23 cellular contexts compared by ENCODE assay signal in genomic region chr2:107414376-107414775, GRCh38.
DNase-seq lines count a peak whose midpoint lies in the region; ATAC-seq and TF ChIP-seq lines count a peak whose summit lies in the region.
"Had no signal": no experiment of that assay in that cellular context is flagged by ENCODE, and none has a peak within 500 bp of the region (broad histone marks: within the 10 kb centered on the region; RNA-seq: fewer than 3 reads in every experiment).

No MANE protein-coding gene starts in this region.

- DNase-seq in DMS153 (lab: John Stamatoyannopoulos, UW) (peak; percentile 21), DMS153 treated with DMSO at 0.1 percent for 48 hours (lab: John Stamatoyannopoulos, UW; ENCODE audit: unreplicated experiment) (no peak), M059J (ENCODE audit: low read depth) (peak; percentile 51), fibroblast of mammary gland (ENCODE audit: low read depth) (peak; percentile 44), aorta (no peak), NCI-H1417 treated with DMSO at 0.1 percent for 48 hours (lab: John Stamatoyannopoulos, UW) (no peak), NCI-H2171 treated with DMSO at 0.1 percent for 48 hours (lab: John Stamatoyannopoulos, UW) (no peak)
- no peak for DNase-seq in activated naive CD4-positive, alpha-beta T cell treated with anti-CD3 and anti-CD28 coated beads, Interleukin-2, amount 10 ng/mL, durations not matched to agents 7 days and 5 days
- DNase-seq: BE2C; Caco-2; CD4-positive, CD25-positive, alpha-beta regulatory T cell; MM.1S; NCI-H1092; NCI-H146; NCI-H2029 treated with DMSO at 0.1 percent for 48 hours; OCI-M1; RPMI8226; SIG-M5; T-helper 1 cell had no signal

- no peak overlapping the region for H3K4me3 Mint-ChIP-seq in activated naive CD4-positive, alpha-beta T cell treated with anti-CD3 and anti-CD28 coated beads, Interleukin-2, amount 10 ng/mL, durations not matched to agents 7 days and 5 days
- H3K4me3 Mint-ChIP-seq: CD4-positive, CD25-positive, alpha-beta regulatory T cell had no signal

- peak overlapping the region; percentile 40 to 87 for H3K27ac ChIP-seq in aorta (ENCODE audit: low read depth in 1 of 2, low read length in 2 of 2)
- H3K27ac ChIP-seq: 22Rv1, KMS-11 had no signal

- 86% methylated on average over 4 of the region's 4 CpGs for WGBS in aorta, 2 donors

- H3K27ac Mint-ChIP-seq in activated naive CD4-positive, alpha-beta T cell treated with anti-CD3 and anti-CD28 coated beads, Interleukin-2, amount 10 ng/mL, durations not matched to agents 7 days and 5 days, result no peak overlapping the region
- H3K27ac Mint-ChIP-seq: CD4-positive, CD25-positive, alpha-beta regulatory T cell had no signal

- intact Hi-C loops in aorta (cut with DNase I), result loop anchor here (5.0 to 10.0 kb wide), 4 partner anchors 77 to 570 kb away; no protein-coding TSS in a partner anchor

- no peak for ATAC-seq in aorta (ENCODE audit: low FRiP score)
- ATAC-seq: SK-N-SH treated with all-trans-retinoic acid at 6 μM for 48 hours had no signal

- no peaks in the 10 kb centered on the region for H3K9me3 Mint-ChIP-seq in activated naive CD4-positive, alpha-beta T cell treated with anti-CD3 and anti-CD28 coated beads, Interleukin-2, amount 10 ng/mL, durations not matched to agents 7 days and 5 days

- no peak overlapping the region for H3K4me3 ChIP-seq in fibroblast of mammary gland (ENCODE audit: control insufficient read depth, low read depth, low read length)
- no peak overlapping the region for H3K4me3 ChIP-seq in aorta (ENCODE audit: low read length in 2 of 2)
- H3K4me3 ChIP-seq: HAP-1 had no signal

- H3K9me3 ChIP-seq in aorta (ENCODE audit: control insufficient read depth, low read length), result no peaks in the 10 kb centered on the region
- H3K9me3 ChIP-seq: BE2C, Caco-2, HAP-1 had no signal

- no peaks in the 10 kb centered on the region for H3K27me3 ChIP-seq in aorta (ENCODE audit: control insufficient read depth in 1 of 2, insufficient read depth in 2 of 2, low read length in 1 of 2)
- H3K27me3 ChIP-seq: BE2C had no signal

- H3K36me3 ChIP-seq in aorta (ENCODE audit: control insufficient read depth in 1 of 2, insufficient read depth in 2 of 2, low read length in 1 of 2), result no peaks in the 10 kb centered on the region
- H3K36me3 ChIP-seq: BE2C, HAP-1 had no signal

- no peak for TF ChIP-seq CTCF in fibroblast of mammary gland (conservative IDR thresholded peaks at IDR 0.05; ENCODE audit: control insufficient read depth, insufficient read depth, low read depth, low read length)

- CTCF ChIA-PET in activated naive CD4-positive, alpha-beta T cell treated with anti-CD3 and anti-CD28 coated beads, Interleukin-2, amount 10 ng/mL, durations not matched to agents 7 days and 5 days (lab: Charles Lee), result interaction anchor here (0.6 kb wide), 1 partner anchor 387 kb away, joined by 4 read pairs; no protein-coding TSS in a partner anchor

- H3K27me3 Mint-ChIP-seq in activated naive CD4-positive, alpha-beta T cell treated with anti-CD3 and anti-CD28 coated beads, Interleukin-2, amount 10 ng/mL, durations not matched to agents 7 days and 5 days, result no peaks in the 10 kb centered on the region
- H3K27me3 Mint-ChIP-seq: CD4-positive, CD25-positive, alpha-beta regulatory T cell had no signal

- peaks cover 5 to 6% of the 10 kb centered on the region in 2 donors for H3K4me1 ChIP-seq in aorta (ENCODE audit: control insufficient read depth in 1 of 2, insufficient read depth in 2 of 2, low read length in 2 of 2)
- H3K4me1 ChIP-seq: BE2C, Caco-2, HAP-1 had no signal

- H3K4me1 Mint-ChIP-seq in activated naive CD4-positive, alpha-beta T cell treated with anti-CD3 and anti-CD28 coated beads, Interleukin-2, amount 10 ng/mL, durations not matched to agents 7 days and 5 days, result no peaks in the 10 kb centered on the region
- H3K4me1 Mint-ChIP-seq: CD4-positive, CD25-positive, alpha-beta regulatory T cell had no signal

- no peaks in the 10 kb centered on the region for H3K36me3 Mint-ChIP-seq in activated naive CD4-positive, alpha-beta T cell treated with anti-CD3 and anti-CD28 coated beads, Interleukin-2, amount 10 ng/mL, durations not matched to agents 7 days and 5 days
- H3K36me3 Mint-ChIP-seq: CD4-positive, CD25-positive, alpha-beta regulatory T cell had no signal

Comparison
In these comparisons a context has a peak if more than half of its experiments do, and no peak if none do; other contexts are left out.
1. DNase-seq: peak in DMS153 (single experiment), M059J (single experiment) and fibroblast of mammary gland (single experiment); none in DMS153 treated with DMSO at 0.1 percent for 48 hours (single experiment), aorta (0 of 2), NCI-H1417 treated with DMSO at 0.1 percent for 48 hours (single experiment), activated naive CD4-positive, alpha-beta T cell treated with anti-CD3 and anti-CD28 coated beads, Interleukin-2, amount 10 ng/mL, durations not matched to agents 7 days and 5 days (single experiment) and NCI-H2171 treated with DMSO at 0.1 percent for 48 hours (single experiment).